Comparison of ENCODE assay signal across 9 cellular contexts in the genomic region with DNA sequence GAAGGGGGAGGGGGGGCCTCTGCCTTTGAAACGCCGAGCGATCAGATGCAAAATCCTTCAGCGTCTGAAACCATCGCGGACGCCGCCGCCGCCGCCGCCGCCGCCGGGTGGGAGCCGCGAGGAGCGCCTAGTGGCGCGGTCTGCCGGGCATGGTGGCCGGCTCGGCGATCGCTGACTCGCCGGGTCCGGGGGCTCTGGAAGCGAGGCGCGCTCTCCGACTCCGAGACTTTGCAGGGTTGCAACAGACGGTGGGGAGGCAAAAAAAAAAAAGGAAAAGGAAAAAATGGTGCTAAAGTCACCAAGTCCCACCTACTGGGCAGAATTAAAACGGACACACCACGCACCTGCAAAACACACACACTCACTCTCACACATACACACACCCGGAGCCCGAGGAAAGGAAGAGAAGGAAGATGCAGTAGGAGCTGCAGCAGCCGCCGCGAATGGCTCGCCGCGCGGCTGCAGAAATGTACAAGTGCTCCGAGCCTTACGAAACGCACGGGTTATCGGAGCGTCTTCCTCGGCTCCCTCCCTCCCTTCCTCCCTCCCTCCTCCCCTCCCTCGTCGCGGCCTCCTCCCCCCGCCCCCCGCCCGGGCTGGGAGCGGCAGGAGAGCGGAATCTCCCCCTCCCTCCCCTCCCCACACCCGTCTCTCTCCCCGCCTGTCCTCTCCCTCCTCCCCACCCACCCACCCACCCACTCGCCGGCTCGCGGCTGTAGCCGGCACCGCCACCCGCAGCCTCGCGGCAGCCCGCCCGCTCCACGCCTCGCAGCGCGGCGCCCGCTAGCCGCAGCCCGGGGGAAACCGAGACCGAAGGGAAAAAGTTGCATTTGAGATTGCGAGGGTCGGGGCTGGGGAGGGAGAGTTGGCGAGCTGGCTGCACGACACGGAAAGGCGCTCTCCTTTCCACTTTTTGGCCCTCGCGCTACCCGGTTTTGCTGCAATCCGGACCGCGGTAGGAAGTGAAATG. TPM values are rescaled to one million over a fixed set of nuclear protein-coding genes. Genes with fewer than 3 reads are reported as not detected.
DNase-seq lines count a peak whose midpoint lies in the region; ATAC-seq and TF ChIP-seq lines count a peak whose summit lies in the region.
"Had no signal": no experiment of that assay in that cellular context is flagged by ENCODE, and none has a peak within 500 bp of the region (broad histone marks: within the 10 kb centered on the region; RNA-seq: fewer than 3 reads in every experiment).

A gene (minus strand): TSS at position 479 of the 970 bp plus-strand sequence. CDS start 586 bp downstream, outside the sequence.

- no peaks in the 10 kb centered on the region for H3K4me1 ChIP-seq in mucosa of rectum (ENCODE audit: control insufficient read depth in 2 of 2, insufficient read depth in 2 of 2, low read length in 2 of 2)
- peaks cover 0 to 7% of the 10 kb centered on the region in 2 donors for H3K4me1 ChIP-seq in uterus

- TF ChIP-seq CTCF in uterus (IDR thresholded peaks at IDR 0.05) = peak in 1 of 4 experiments; percentile 5

- peaks cover 19 to 29% of the 10 kb centered on the region in 2 donors for H3K27me3 ChIP-seq in mucosa of rectum (ENCODE audit: control insufficient read depth in 2 of 2, insufficient read depth in 2 of 2, low read length in 2 of 2)
- H3K27me3 ChIP-seq in uterus = no peaks in the 10 kb centered on the region

- H3K4me3 ChIP-seq in mucosa of rectum (ENCODE audit: low read length in 2 of 2) = peak within 1 kb of the TSS; percentile 37 to 39
- H3K4me3 ChIP-seq in uterus = peak within 1 kb of the TSS; percentile 32 to 33

- H3K36me3 ChIP-seq in mucosa of rectum (ENCODE audit: control insufficient read depth in 2 of 2, insufficient read depth in 2 of 2, low read length in 2 of 2) = no peaks in the 10 kb centered on the region
- no peaks in the 10 kb centered on the region for H3K36me3 ChIP-seq in uterus
- H3K36me3 ChIP-seq: neutrophil had no signal

- ATAC-seq in HG02938 (IDR thresholded peaks at IDR 0.05; ENCODE audit: unreplicated experiment) = no peak

- DNase-seq in EL (peak; percentile 21), NCI-H526 (lab: John Stamatoyannopoulos, UW) (peak; percentile 30 to 70), uterus (peak in 1 of 2 donors; percentile 46), NAMALWA (ENCODE audit: low spot score) (no peak), NCI-H446 treated with DMSO at 0.1 percent for 48 hours (lab: John Stamatoyannopoulos, UW) (no peak)

- intact Hi-C loops in uterus (cut with DNase I; ENCODE audit: low total_unique reads) = no loop called here

- H3K27ac ChIP-seq in cingulate gyrus (ENCODE audit: low read depth, low read length) (peak within 1 kb of the TSS; percentile 84), mucosa of rectum (ENCODE audit: low read depth in 2 of 2, low read length in 2 of 2) (no peak within 1 kb of the TSS), uterus (peak within 1 kb of the TSS; percentile 23 to 49)
- H3K27ac ChIP-seq: neutrophil had no signal

- no peaks in the 10 kb centered on the region for H3K9me3 ChIP-seq in mucosa of rectum (ENCODE audit: control insufficient read depth in 2 of 2, low read length in 2 of 2)
- H3K9me3 ChIP-seq in uterus = no peaks in the 10 kb centered on the region
- H3K9me3 ChIP-seq: neutrophil had no signal

- no peak within 1 kb of the TSS for H3K9ac ChIP-seq in mucosa of rectum (ENCODE audit: low read depth in 1 of 2, low read length in 2 of 2)

- no peak for TF ChIP-seq POLR2A in uterus (IDR thresholded peaks at IDR 0.05)

RNA-seq across cellular contexts. Expression of the gene that starts here (rescaled TPM):
- 10 to 100 TPM in 3 of 4 donors, 1 to 10 TPM in 1; 6.9 to 47.0 (median 32.5) TPM for total RNA-seq in uterus

Comparison
In these comparisons a context has a peak if more than half of its experiments do, and no peak if none do; other contexts are left out.
1. DNase-seq: peak in EL (single experiment) and NCI-H526 (2 of 2); none in NAMALWA (single experiment) and NCI-H446 treated with DMSO at 0.1 percent for 48 hours (single experiment).
2. H3K27ac ChIP-seq: peak in cingulate gyrus (single experiment) and uterus (2 of 2); none in mucosa of rectum (0 of 2).